Comparison of ENCODE assay signal across 9 cellular contexts in genomic region chr5:111252799-111253564, GRCh38. TPM values are rescaled to one million over a fixed set of nuclear protein-coding genes. Genes with fewer than 3 reads are reported as not detected.
DNase-seq lines count a peak whose midpoint lies in the region; ATAC-seq and TF ChIP-seq lines count a peak whose summit lies in the region.
"Had no signal": no experiment of that assay in that cellular context is flagged by ENCODE, and none has a peak within 500 bp of the region (broad histone marks: within the 10 kb centered on the region; RNA-seq: fewer than 3 reads in every experiment).

No MANE protein-coding gene starts in this region.

- peaks cover 25% of the 10 kb centered on the region for H3K36me3 Mint-ChIP-seq in CD8-positive, alpha-beta T cell
- no peaks in the 10 kb centered on the region for H3K36me3 Mint-ChIP-seq in CD14-positive monocyte

- H3K36me3 ChIP-seq in CD8-positive, alpha-beta T cell (ENCODE audit: insufficient read depth, low read length): no peaks in the 10 kb centered on the region
- H3K36me3 ChIP-seq in OCI-LY7 (ENCODE audit: insufficient read depth, low read length): 0 out of 2 replicates have a peak, but pooled peaks cover 7% of the 10 kb centered on the region
- no peaks in the 10 kb centered on the region for H3K36me3 ChIP-seq in gastroesophageal sphincter
- H3K36me3 ChIP-seq: vagina had no signal

- H3K4me1 Mint-ChIP-seq in CD8-positive, alpha-beta T cell (ENCODE audit: low read depth): peaks cover 87% of the 10 kb centered on the region
- H3K4me1 Mint-ChIP-seq in CD14-positive monocyte: no peaks in the 10 kb centered on the region

- H3K27me3 ChIP-seq in CD8-positive, alpha-beta T cell (ENCODE audit: insufficient read depth, low read length): no peaks in the 10 kb centered on the region
- H3K27me3 ChIP-seq in gastroesophageal sphincter: no peaks in the 10 kb centered on the region
- H3K27me3 ChIP-seq: vagina had no signal

- TF ChIP-seq CTCF in CD8-positive, alpha-beta T cell (IDR thresholded peaks at IDR 0.05): no peak
- TF ChIP-seq CTCF in OCI-LY7 (conservative IDR thresholded peaks at IDR 0.05; ENCODE audit: low read length) (no peak), gastroesophageal sphincter (IDR thresholded peaks at IDR 0.05) (no peak), CD14-positive monocyte (IDR thresholded peaks at IDR 0.05) (no peak)

- peaks cover 73% of the 10 kb centered on the region for H3K4me1 ChIP-seq in CD8-positive, alpha-beta T cell (ENCODE audit: insufficient read depth, low read length)
- H3K4me1 ChIP-seq in OCI-LY7 (ENCODE audit: insufficient read depth, low read length, poor library complexity, severe bottlenecking): peaks cover 34% of the 10 kb centered on the region
- no peaks in the 10 kb centered on the region for H3K4me1 ChIP-seq in gastroesophageal sphincter
- H3K4me1 ChIP-seq: vagina had no signal

- no TSS peak for BruUV-seq in OCI-LY7 (replicated peaks; lab: Mats Ljungman, UMichigan)

- peak; percentile 45 for TF ChIP-seq POLR2A in GM18951 (IDR thresholded peaks at IDR 0.05; ENCODE audit: extremely low read depth, insufficient read depth, insufficient read length)
- no peak for TF ChIP-seq POLR2A in gastroesophageal sphincter (IDR thresholded peaks at IDR 0.05)

- H3K4me3 ChIP-seq in CD8-positive, alpha-beta T cell (ENCODE audit: low read depth, low read length): no peak overlapping the region
- H3K4me3 ChIP-seq in OCI-LY7 (ENCODE audit: low read depth, low read length, poor library complexity, severe bottlenecking) (peak overlapping the region; percentile 0), gastroesophageal sphincter (no peak overlapping the region)
- H3K4me3 ChIP-seq: vagina had no signal

- no peak overlapping the region for H3K27ac ChIP-seq in CD8-positive, alpha-beta T cell (ENCODE audit: low read depth, low read length)
- no peak overlapping the region for H3K27ac ChIP-seq in OCI-LY7 (ENCODE audit: low read depth, low read length, poor library complexity, severe bottlenecking)
- no peak overlapping the region for H3K27ac ChIP-seq in gastroesophageal sphincter
- H3K27ac ChIP-seq: vagina had no signal

- DNase-seq in CD8-positive, alpha-beta T cell: no peak
- peak; percentile 44 for DNase-seq in OCI-LY7 (ENCODE audit: low spot score)
- no peak for DNase-seq in H4 (ENCODE audit: low spot score)
- no peak for DNase-seq in CD14-positive monocyte (ENCODE audit: low spot score)
- no peak for DNase-seq in occipital lobe (lab: John Stamatoyannopoulos, UW)

- no peak for TF ChIP-seq EP300 in gastroesophageal sphincter (IDR thresholded peaks at IDR 0.05)

- CTCF ChIA-PET in CD8-positive, alpha-beta T cell (lab: Charles Lee): interaction anchor here (1.2 to 2.9 kb wide), 5 partner anchors 23 to 96 kb away, joined by 3 to 23 read pairs (median 6); partner anchors contain the start of gene CAMK4
- CTCF ChIA-PET in OCI-LY7 (lab: Charles Lee; ENCODE audit: unreplicated experiment): no interaction called here

- POLR2A ChIA-PET in CD8-positive, alpha-beta T cell (lab: Charles Lee): interaction anchor here (0.9 to 1.9 kb wide), 4 partner anchors 17 to 26 kb away, joined by 3 to 6 read pairs (median 4); no protein-coding TSS in a partner anchor
- POLR2A ChIA-PET in OCI-LY7 (lab: Charles Lee): interaction anchor here (0.8 to 2.1 kb wide), 6 partner anchors 9 to 28 kb away, joined by 3 to 9 read pairs (median 4); partner anchors contain the start of gene CAMK4

- intact Hi-C loops in CD8-positive, alpha-beta T cell (cut with DNase I, micrococcal nuclease): loop anchor here (1.0 to 2.0 kb wide), 2 partner anchors 8 to 28 kb away; partner anchors contain the start of gene CAMK4 (in 1 of the 2)
- intact Hi-C loops in OCI-LY7 (cut with micrococcal nuclease; ENCODE audit: unreplicated experiment) (loop anchor here (2.0 kb wide), 1 partner anchor 24 kb away; no protein-coding TSS in a partner anchor), CD14-positive monocyte (cut with micrococcal nuclease) (no loop called here)

- H3K27ac Mint-ChIP-seq in CD8-positive, alpha-beta T cell: peak overlapping the region; percentile 88
- H3K27ac Mint-ChIP-seq in CD14-positive monocyte: no peak overlapping the region

- H3K4me2 ChIP-seq in OCI-LY7 (ENCODE audit: low read length): peak overlapping the region; percentile 59

- peaks cover 5% of the 10 kb centered on the region for H3K9me3 Mint-ChIP-seq in CD8-positive, alpha-beta T cell
- H3K9me3 Mint-ChIP-seq in CD14-positive monocyte: peaks cover 0 to 3% (median 0%) of the 10 kb centered on the region in 7 donors

- peak overlapping the region; percentile 65 for H3K4me3 Mint-ChIP-seq in CD8-positive, alpha-beta T cell
- H3K4me3 Mint-ChIP-seq in CD14-positive monocyte: no peak overlapping the region

- H3K9me2 ChIP-seq in OCI-LY7 (ENCODE audit: insufficient read depth, low read length): no peaks in the 10 kb centered on the region

- in situ Hi-C loops in GM18951 (cut with MboI; ENCODE audit: low sequenced_read_pairs, unreplicated experiment): loop anchor here (25.0 kb wide), 1 partner anchor 491 kb away; no protein-coding TSS in a partner anchor

- 76 to 94% methylated on average over 2 to 5 of the region's 5 CpGs for WGBS in gastroesophageal sphincter (ENCODE audit: low coverage in 1 of 2), 2 donors

- H3K9me3 ChIP-seq in CD8-positive, alpha-beta T cell (ENCODE audit: low read length): no peaks in the 10 kb centered on the region
- H3K9me3 ChIP-seq in OCI-LY7 (ENCODE audit: low read length) (peaks cover 13% of the 10 kb centered on the region; the same call in 1 of the 2 replicates), gastroesophageal sphincter (no peaks in the 10 kb centered on the region)
- H3K9me3 ChIP-seq: vagina had no signal

- no peak overlapping the region for H2AFZ ChIP-seq in OCI-LY7 (ENCODE audit: low read length)

- no peaks in the 10 kb centered on the region for H4K20me1 ChIP-seq in OCI-LY7 (ENCODE audit: insufficient read depth, low read length)

- peak; percentile 21 for ATAC-seq in CD8-positive, alpha-beta T cell
- ATAC-seq in HG02840 (IDR thresholded peaks at IDR 0.05; ENCODE audit: low FRiP score, unreplicated experiment): peak; percentile 28
- ATAC-seq in gastroesophageal sphincter: no peak

- peaks cover 14% of the 10 kb centered on the region; the same call in 1 of the 2 replicates for H3K79me2 ChIP-seq in OCI-LY7 (ENCODE audit: insufficient read depth, low read depth, low read length)

- H3K27me3 Mint-ChIP-seq in CD8-positive, alpha-beta T cell (ENCODE audit: low read depth): no peaks in the 10 kb centered on the region
- peaks cover 0 to 2% (median 0%) of the 10 kb centered on the region in 3 donors for H3K27me3 Mint-ChIP-seq in CD14-positive monocyte (ENCODE audit: low read depth in 3 of 3)

RNA-seq across cellular contexts. Expression of gene CAMK4, which starts 28.8 kb away (rescaled TPM):
- total RNA-seq in CD8-positive, alpha-beta T cell: 100 to 1,000 TPM; 165 to 168 TPM
- 36.5 and 40.2 TPM in 2 replicates for total RNA-seq in OCI-LY7 (2014; rRNA removed; shearing (Covaris generic))
- 25.4 and 31.2 TPM in 2 replicates for total RNA-seq in OCI-LY7 (2022)
- total RNA-seq in H4 (2014; rRNA removed; shearing (Covaris generic)): 8.8 and 22.5 TPM in 2 replicates
- total RNA-seq in gastroesophageal sphincter: 1 to 10 TPM in 3 of 4 donors, under 1 TPM in 1; 0.16 to 5.0 (median 4.4) TPM
- under 1 TPM; 0.24 to 0.28 TPM for polyA plus RNA-seq in CD14-positive monocyte
- total RNA-seq in occipital lobe: 130 TPM

Comparison
In these comparisons a context has a peak if more than half of its experiments do, and no peak if none do; other contexts are left out.
1. intact Hi-C loops: an anchor here in CD8-positive, alpha-beta T cell (1.0 to 2.0 kb wide) and OCI-LY7 (2.0 kb wide); none called in CD14-positive monocyte.